Comparison of ENCODE assay signal across 8 cellular contexts in genomic region chr19:1690570-1691307, GRCh38. TPM values are rescaled to one million over a fixed set of nuclear protein-coding genes. Genes with fewer than 3 reads are reported as not detected.
A peak's percentile ranks its signal among the peaks of the same experiment; 100 is the strongest.
DNase-seq lines count a peak whose midpoint lies in the region; FAIRE-seq and TF ChIP-seq lines count a peak whose summit lies in the region.

No MANE protein-coding gene starts in this region.

- H3K27ac ChIP-seq in tibial artery (no peak overlapping the region), esophagus muscularis mucosa (replicated peaks in 1 of 4) (no peak overlapping the region), MM.1S (ENCODE audit: low read length) (no peak overlapping the region)

- H3K4me3 ChIP-seq in tibial artery (no peak overlapping the region), esophagus muscularis mucosa (no peak overlapping the region), MM.1S (ENCODE audit: low read length) (no peak overlapping the region)

- no peak overlapping the region for H3K9ac ChIP-seq in MM.1S (ENCODE audit: low read length)

- H3F3A ChIP-seq in MM.1S (ENCODE audit: insufficient read depth, low read length) = no peaks in the 10 kb centered on the region

- H3K79me2 ChIP-seq in MM.1S (ENCODE audit: low read length) = no peaks in the 10 kb centered on the region

- DNase-seq in CMK (ENCODE audit: low read depth) (peak; percentile 65), LoVo (ENCODE audit: low spot score) (peak; percentile 60), iPS-NIHi7 (ENCODE audit: extremely low spot score) (peak; percentile 97), urothelium cell line (ENCODE audit: low spot score) (peak; percentile 75), tibial artery (no peak), esophagus muscularis mucosa (ENCODE audit: extremely low spot score) (no peak), MM.1S (no peak)
- DNase-seq in activated CD8-positive, alpha-beta memory T cell treated with anti-CD3 and anti-CD28 coated beads, Interleukin-2, amount 50 U/mL, for 1 hour (ENCODE audit: extremely low read depth) = peak; percentile 24

- H3K27me3 ChIP-seq in tibial artery (peaks cover 0 to 72% of the 10 kb centered on the region in 2 donors), esophagus muscularis mucosa (peaks cover 4 to 89% (median 25%) of the 10 kb centered on the region in 4 donors), MM.1S (replicated peaks; ENCODE audit: insufficient read depth, low read length) (peaks cover 97% of the 10 kb centered on the region)

- WGBS in esophagus muscularis mucosa = 53% methylated on average over 8 of the region's 32 CpGs

- H3K4me2 ChIP-seq in MM.1S (ENCODE audit: low read depth, low read length) = no peak overlapping the region

- no peak overlapping the region for H2AFZ ChIP-seq in MM.1S (ENCODE audit: low read length)

- H4K20me1 ChIP-seq in MM.1S (ENCODE audit: insufficient read depth, low read length) = no peaks in the 10 kb centered on the region

- H3K9me3 ChIP-seq in tibial artery = peaks cover 0 to 9% (median 6%) of the 10 kb centered on the region in 3 donors
- H3K9me3 ChIP-seq in esophagus muscularis mucosa = peaks cover 0 to 14% (median 9%) of the 10 kb centered on the region in 4 donors
- H3K9me3 ChIP-seq in MM.1S (replicated peaks; ENCODE audit: insufficient read depth, low read length) = no peaks in the 10 kb centered on the region

- no peak for TF ChIP-seq EP300 in esophagus muscularis mucosa (IDR thresholded peaks at IDR 0.05)

- TF ChIP-seq CTCF in tibial artery (IDR thresholded peaks at IDR 0.05) (no peak), esophagus muscularis mucosa (IDR thresholded peaks at IDR 0.05) (no peak), MM.1S (IDR thresholded peaks at IDR 0.05; ENCODE audit: low read length) (no peak)

- no peak for TF ChIP-seq POLR2A in esophagus muscularis mucosa (IDR thresholded peaks at IDR 0.05; ENCODE audit: low read depth)

- no peaks in the 10 kb centered on the region for H3K36me3 ChIP-seq in tibial artery
- H3K36me3 ChIP-seq in esophagus muscularis mucosa = no peaks in the 10 kb centered on the region
- H3K36me3 ChIP-seq in MM.1S (replicated peaks; ENCODE audit: insufficient read depth, low read length) = no peaks in the 10 kb centered on the region

- intact Hi-C loops in tibial artery (cut with DNase I; ENCODE audit: low total_unique reads) = no loop called here
- intact Hi-C loops in esophagus muscularis mucosa (cut with DNase I) = no loop called here

- H3K9me2 ChIP-seq in MM.1S (replicated peaks; ENCODE audit: insufficient read depth, low read length) = no peaks in the 10 kb centered on the region

- H3K4me1 ChIP-seq in tibial artery = no peaks in the 10 kb centered on the region
- H3K4me1 ChIP-seq in esophagus muscularis mucosa = peaks cover 0 to 7% (median 5%) of the 10 kb centered on the region in 4 donors
- H3K4me1 ChIP-seq in MM.1S (ENCODE audit: low read length) = no peaks in the 10 kb centered on the region

- no peak for FAIRE-seq in urothelium cell line (lab: Jason Lieb, UNC)

RNA-seq across cellular contexts. Expression of gene TCF3, which starts 38.3 kb away (rescaled TPM):
- total RNA-seq in esophagus muscularis mucosa = 10 to 100 TPM; 32.0 to 53.6 (median 46.5) TPM

Comparison
In these comparisons a context has a peak if more than half of its experiments do, and no peak if none do; other contexts are left out.
1. DNase-seq: peak in CMK (single experiment), LoVo (single experiment), activated CD8-positive, alpha-beta memory T cell treated with anti-CD3 and anti-CD28 coated beads, Interleukin-2, amount 50 U/mL, for 1 hour (single experiment), iPS-NIHi7 (single experiment) and urothelium cell line (single experiment); none in tibial artery (0 of 2), esophagus muscularis mucosa (single experiment) and MM.1S (single experiment).